In genomic region chr16:964696-965395, GRCh38 we compare ENCODE assay signal across 11 cellular contexts. TPM values are rescaled to one million over a fixed set of nuclear protein-coding genes. Genes with fewer than 3 reads are reported as not detected.
DNase-seq lines count a peak whose midpoint lies in the region; ATAC-seq, FAIRE-seq and TF ChIP-seq lines count a peak whose summit lies in the region.
"Had no signal": no experiment of that assay in that cellular context is flagged by ENCODE, and none has a peak within 500 bp of the region (broad histone marks: within the 10 kb centered on the region; RNA-seq: fewer than 3 reads in every experiment).

No MANE protein-coding gene starts in this region.

- no peak for FAIRE-seq in astrocyte (lab: Jason Lieb, UNC)

- H4K20me1 ChIP-seq in astrocyte (ENCODE audit: insufficient read depth, low read length), result peaks cover 21% of the 10 kb centered on the region

- peaks cover 5% of the 10 kb centered on the region for H3K79me2 ChIP-seq in astrocyte (ENCODE audit: insufficient read depth, low read length)

- no peaks in the 10 kb centered on the region for H3K27me3 ChIP-seq in astrocyte (ENCODE audit: insufficient read depth, low read length)
- H3K27me3 ChIP-seq in rectal smooth muscle tissue (ENCODE audit: control insufficient read depth, insufficient read depth, low read length), result no peaks in the 10 kb centered on the region

- H3K36me3 ChIP-seq in astrocyte (ENCODE audit: insufficient read depth, low read length), result no peaks in the 10 kb centered on the region
- H3K36me3 ChIP-seq in rectal smooth muscle tissue (ENCODE audit: control insufficient read depth, insufficient read depth, low read length), result no peaks in the 10 kb centered on the region

- no peak for TF ChIP-seq CTCF in C4-2B (conservative IDR thresholded peaks at IDR 0.05)
- no peak for TF ChIP-seq CTCF in astrocyte (IDR thresholded peaks at IDR 0.05; ENCODE audit: insufficient read depth, low read depth, low read length)

- peak overlapping the region; percentile 16 for H2AFZ ChIP-seq in astrocyte (ENCODE audit: low read depth, low read length)

- H3K9ac ChIP-seq in astrocyte (ENCODE audit: low read length), result peak overlapping the region; percentile 41
- no peak overlapping the region for H3K9ac ChIP-seq in rectal smooth muscle tissue (ENCODE audit: low read length)

- H3K4me3 Mint-ChIP-seq in T-helper 17 cell, result peak overlapping the region; percentile 90
- no peak overlapping the region for H3K4me3 Mint-ChIP-seq in astrocyte (ENCODE audit: unreplicated experiment)

- no peaks in the 10 kb centered on the region for H3K27me3 Mint-ChIP-seq in T-helper 17 cell
- no peaks in the 10 kb centered on the region for H3K27me3 Mint-ChIP-seq in astrocyte (ENCODE audit: low read depth, unreplicated experiment)

- ATAC-seq in T-helper 17 cell (peak; percentile 96), GM21360 (IDR thresholded peaks at IDR 0.05; ENCODE audit: unreplicated experiment) (no peak), HG03108 (IDR thresholded peaks at IDR 0.05; ENCODE audit: unreplicated experiment) (no peak), GM19397 (IDR thresholded peaks at IDR 0.05; ENCODE audit: unreplicated experiment) (no peak)

- H3K36me3 Mint-ChIP-seq in T-helper 17 cell (ENCODE audit: low read depth) (peaks cover 2% of the 10 kb centered on the region), astrocyte (ENCODE audit: low read depth, unreplicated experiment) (peaks cover 19% of the 10 kb centered on the region)

- H3K27ac ChIP-seq in C4-2B (peak overlapping the region; percentile 97), astrocyte (ENCODE audit: low read depth, low read length) (no peak overlapping the region), rectal smooth muscle tissue (ENCODE audit: low read depth, low read length) (peak overlapping the region; percentile 48)
- H3K27ac ChIP-seq: thoracic aorta had no signal

- H3K4me1 ChIP-seq in astrocyte (ENCODE audit: insufficient read depth, low read length), result peaks cover 3% of the 10 kb centered on the region
- peaks cover 13% of the 10 kb centered on the region for H3K4me1 ChIP-seq in rectal smooth muscle tissue (ENCODE audit: control insufficient read depth, insufficient read depth, low read length)

- DNase-seq in T-helper 17 cell, result peak; percentile 46 to 76 (median 72)
- DNase-seq in astrocyte (ENCODE audit: low read depth), result peak; percentile 24
- no peak for DNase-seq in NCI-H226
- DNase-seq: DND-41, NCI-H1436 had no signal

- H3K9me3 ChIP-seq in T-helper 17 cell (ENCODE audit: control insufficient read depth, low read length, poor library complexity, severe bottlenecking) (no peaks in the 10 kb centered on the region), astrocyte (ENCODE audit: insufficient read depth, low read depth, low read length) (peaks cover 13% of the 10 kb centered on the region)
- H3K9me3 ChIP-seq: thoracic aorta had no signal

- peaks cover 20% of the 10 kb centered on the region for H3K4me1 Mint-ChIP-seq in T-helper 17 cell
- H3K4me1 Mint-ChIP-seq in astrocyte (ENCODE audit: low read depth, unreplicated experiment), result peaks cover 5% of the 10 kb centered on the region

- H3K27ac Mint-ChIP-seq in T-helper 17 cell (peak overlapping the region; percentile 97), astrocyte (ENCODE audit: unreplicated experiment) (no peak overlapping the region)

- H3K4me3 ChIP-seq in astrocyte (ENCODE audit: insufficient read depth, low read depth, low read length), result peak overlapping the region; percentile 25
- peak overlapping the region; percentile 61 for H3K4me3 ChIP-seq in rectal smooth muscle tissue (ENCODE audit: low read length)
- H3K4me3 ChIP-seq: thoracic aorta had no signal

- H3K9me3 Mint-ChIP-seq in astrocyte (ENCODE audit: unreplicated experiment), result peaks cover 5% of the 10 kb centered on the region

- peak overlapping the region; percentile 69 for H3K4me2 ChIP-seq in astrocyte (ENCODE audit: low read length)

RNA-seq across cellular contexts. Expression of gene LMF1, which starts 5.9 kb away (rescaled TPM):
- 10 to 100 TPM; 44.4 to 45.6 TPM for total RNA-seq in T-helper 17 cell
- 12.6 and 15.0 TPM in 2 replicates for total RNA-seq in astrocyte

RNA-seq across cellular contexts. Expression of gene SOX8, which starts 16.7 kb away (rescaled TPM):
- total RNA-seq in T-helper 17 cell (1 to 10 TPM; 1.1 to 3.1 TPM), astrocyte (0.70 and 0.98 TPM in 2 replicates)
